ENCODE assay signal across 8 cellular contexts in genomic region chr11:67482736-67483497, GRCh38. TPM values are rescaled to one million over a fixed set of nuclear protein-coding genes. Genes with fewer than 3 reads are reported as not detected.
DNase-seq lines count a peak whose midpoint lies in the region; ATAC-seq and TF ChIP-seq lines count a peak whose summit lies in the region.

AIP (plus strand) TSS chr11:67483026; CDS start chr11:67483159, 133 bp downstream.

- peaks cover 12% of the 10 kb centered on the region for H3K36me3 Mint-ChIP-seq in activated naive CD4-positive, alpha-beta T cell treated with anti-CD3 and anti-CD28 coated beads, Interleukin-2, amount 50 U/mL, for 24 hours

- DNase-seq in GM10248 (ENCODE audit: extremely low spot score) (peak; percentile 94), NCI-H1092 (lab: John Stamatoyannopoulos, UW) (peak; percentile 99), globus pallidus (ENCODE audit: low spot score) (peak; percentile 97), occipital lobe (lab: John Stamatoyannopoulos, UW) (peak; percentile 96)

- no peaks in the 10 kb centered on the region for H3K9me3 Mint-ChIP-seq in activated naive CD4-positive, alpha-beta T cell treated with anti-CD3 and anti-CD28 coated beads, Interleukin-2, amount 50 U/mL, for 24 hours

- POLR2A ChIA-PET in GM10248 (lab: Yijun Ruan, JAX) = interaction anchor here (0.9 to 1.0 kb wide), 4 partner anchors 10 to 47 kb away, joined by 3 to 5 read pairs (median 3); partner anchors contain the start of gene PTPRCAP

- peak within 1 kb of the TSS; percentile 88 for H3K27ac ChIP-seq in temporal lobe (ENCODE audit: low read depth, low read length)

- H3K4me3 Mint-ChIP-seq in activated naive CD4-positive, alpha-beta T cell treated with anti-CD3 and anti-CD28 coated beads, Interleukin-2, amount 50 U/mL, for 24 hours = peak within 1 kb of the TSS; percentile 96

- H3K27me3 Mint-ChIP-seq in activated naive CD4-positive, alpha-beta T cell treated with anti-CD3 and anti-CD28 coated beads, Interleukin-2, amount 50 U/mL, for 24 hours = no peaks in the 10 kb centered on the region

- CTCF ChIA-PET in GM10248 (lab: Yijun Ruan, JAX) = interaction anchor here (0.7 to 2.5 kb wide), 6 partner anchors 8 to 82 kb away, joined by 3 to 12 read pairs (median 6); partner anchors contain the start of genes PITPNM1 and TMEM134

- H3K27ac Mint-ChIP-seq in activated naive CD4-positive, alpha-beta T cell treated with anti-CD3 and anti-CD28 coated beads, Interleukin-2, amount 50 U/mL, for 24 hours = peak within 1 kb of the TSS; percentile 100

- no peak for TF ChIP-seq CTCF in GM10248 (IDR thresholded peaks at IDR 0.05; ENCODE audit: control extremely low read depth, extremely low read depth, low read depth, missing control alignments)

- peak; percentile 62 for ATAC-seq in HG02588 (IDR thresholded peaks at IDR 0.05; ENCODE audit: unreplicated experiment)
- ATAC-seq in SK-N-SH treated with all-trans-retinoic acid at 6 μM for 48 hours = peak; percentile 99

- peaks cover 52% of the 10 kb centered on the region for H3K4me1 Mint-ChIP-seq in activated naive CD4-positive, alpha-beta T cell treated with anti-CD3 and anti-CD28 coated beads, Interleukin-2, amount 50 U/mL, for 24 hours

TF ChIP-seq in SK-N-SH treated with all-trans-retinoic acid at 6 μM for 48 hours, 23 proteins besides CTCF, POLR2A, EP300 and RAD21:
- TF ChIP-seq TSHZ2 (CRISPR knock-in tag; IDR thresholded peaks at IDR 0.05) = 0 out of 2 replicates have a peak, but pooled peaks have one; percentile 19
- TF ChIP-seq, protein P1, sequence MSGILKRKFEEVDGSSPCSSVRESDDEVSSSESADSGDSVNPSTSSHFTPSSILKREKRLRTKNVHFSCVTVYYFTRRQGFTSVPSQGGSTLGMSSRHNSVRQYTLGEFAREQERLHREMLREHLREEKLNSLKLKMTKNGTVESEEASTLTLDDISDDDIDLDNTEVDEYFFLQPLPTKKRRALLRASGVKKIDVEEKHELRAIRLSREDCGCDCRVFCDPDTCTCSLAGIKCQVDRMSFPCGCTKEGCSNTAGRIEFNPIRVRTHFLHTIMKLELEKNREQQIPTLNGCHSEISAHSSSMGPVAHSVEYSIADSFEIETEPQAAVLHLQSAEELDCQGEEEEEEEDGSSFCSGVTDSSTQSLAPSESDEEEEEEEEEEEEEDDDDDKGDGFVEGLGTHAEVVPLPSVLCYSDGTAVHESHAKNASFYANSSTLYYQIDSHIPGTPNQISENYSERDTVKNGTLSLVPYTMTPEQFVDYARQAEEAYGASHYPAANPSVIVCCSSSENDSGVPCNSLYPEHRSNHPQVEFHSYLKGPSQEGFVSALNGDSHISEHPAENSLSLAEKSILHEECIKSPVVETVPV (CRISPR knock-in tag; IDR thresholded peaks at IDR 0.05) = no peak

RNA-seq across cellular contexts. Expression of gene AIP, which starts in this region (rescaled TPM):
- total RNA-seq in occipital lobe (66.8 TPM), temporal lobe (49.4 TPM)

Comparison
In these comparisons a context has a peak if more than half of its experiments do, and no peak if none do; other contexts are left out.
1. Peak in every context shown above with its lines: DNase-seq, ATAC-seq and H3K27ac ChIP-seq.